8 cellular contexts compared by ENCODE assay signal in genomic region chr6:53062369-53062639, GRCh38. TPM values are rescaled to one million over a fixed set of nuclear protein-coding genes. Genes with fewer than 3 reads are reported as not detected.
DNase-seq lines count a peak whose midpoint lies in the region; ATAC-seq, FAIRE-seq and TF ChIP-seq lines count a peak whose summit lies in the region.

No MANE protein-coding gene starts in this region.

- no peak overlapping the region for H2AFZ ChIP-seq in astrocyte (ENCODE audit: low read depth, low read length)

- H3K27me3 ChIP-seq in left ventricle myocardium inferior (ENCODE audit: low read depth) (no peaks in the 10 kb centered on the region), astrocyte (ENCODE audit: insufficient read depth, low read length) (no peaks in the 10 kb centered on the region), mucosa of rectum (ENCODE audit: control insufficient read depth in 2 of 2, insufficient read depth in 2 of 2, low read length in 2 of 2) (no peaks in the 10 kb centered on the region), uterus (no peaks in the 10 kb centered on the region)

- H3K4me3 Mint-ChIP-seq in astrocyte (ENCODE audit: unreplicated experiment), result peak overlapping the region; percentile 97

- peaks cover 76% of the 10 kb centered on the region for H3K4me1 ChIP-seq in left ventricle myocardium inferior
- peaks cover 17% of the 10 kb centered on the region for H3K4me1 ChIP-seq in astrocyte (ENCODE audit: insufficient read depth, low read length)
- H3K4me1 ChIP-seq in mucosa of rectum (ENCODE audit: control insufficient read depth in 2 of 2, insufficient read depth in 2 of 2, low read length in 2 of 2), result peaks cover 28 to 46% of the 10 kb centered on the region in 2 donors
- peaks cover 0 to 7% of the 10 kb centered on the region in 2 donors for H3K4me1 ChIP-seq in uterus

- no peaks in the 10 kb centered on the region for H3K36me3 Mint-ChIP-seq in astrocyte (ENCODE audit: low read depth, unreplicated experiment)

- intact Hi-C loops in left ventricle myocardium inferior (cut with micrococcal nuclease) (no loop called here), left ventricle myocardium superior (cut with micrococcal nuclease) (no loop called here), uterus (cut with DNase I; ENCODE audit: low total_unique reads) (no loop called here)

- no peak for TF ChIP-seq CTCF in left ventricle myocardium inferior (IDR thresholded peaks at IDR 0.05; ENCODE audit: borderline replicate concordance)
- no peak for TF ChIP-seq CTCF in astrocyte (IDR thresholded peaks at IDR 0.05; ENCODE audit: insufficient read depth, low read depth, low read length)
- TF ChIP-seq CTCF in uterus (IDR thresholded peaks at IDR 0.05), result no peak

- H3K27ac Mint-ChIP-seq in astrocyte (ENCODE audit: unreplicated experiment), result no peak overlapping the region

- H3K9me3 ChIP-seq in left ventricle myocardium inferior (replicated peaks), result no peaks in the 10 kb centered on the region
- no peaks in the 10 kb centered on the region for H3K9me3 ChIP-seq in astrocyte (ENCODE audit: insufficient read depth, low read depth, low read length)
- H3K9me3 ChIP-seq in mucosa of rectum (ENCODE audit: control insufficient read depth in 2 of 2, low read length in 2 of 2), result no peaks in the 10 kb centered on the region
- no peaks in the 10 kb centered on the region for H3K9me3 ChIP-seq in uterus

- no peak for FAIRE-seq in astrocyte (lab: Jason Lieb, UNC)

- H3K27ac ChIP-seq in left ventricle myocardium inferior (replicated peaks) (peak overlapping the region; percentile 97), astrocyte (ENCODE audit: low read depth, low read length) (no peak overlapping the region), mucosa of rectum (ENCODE audit: low read depth in 2 of 2, low read length in 2 of 2) (peak overlapping the region; percentile 92 to 93), uterus (peak overlapping the region; percentile 89 to 95)

- H3K27me3 Mint-ChIP-seq in astrocyte (ENCODE audit: low read depth, unreplicated experiment), result no peaks in the 10 kb centered on the region

- no peaks in the 10 kb centered on the region for H3K9me3 Mint-ChIP-seq in astrocyte (ENCODE audit: unreplicated experiment)

- TF ChIP-seq POLR2A in uterus (IDR thresholded peaks at IDR 0.05), result no peak

- H3K4me2 ChIP-seq in astrocyte (ENCODE audit: low read length), result peak overlapping the region; percentile 85

- H3K9ac ChIP-seq in astrocyte (ENCODE audit: low read length) (peak overlapping the region; percentile 92), mucosa of rectum (ENCODE audit: low read depth in 1 of 2, low read length in 2 of 2) (peak overlapping the region in 1 of 2 donors; percentile 92)

- peaks cover 16% of the 10 kb centered on the region for H3K4me1 Mint-ChIP-seq in astrocyte (ENCODE audit: low read depth, unreplicated experiment)

- H3K36me3 ChIP-seq in left ventricle myocardium inferior (no peaks in the 10 kb centered on the region), astrocyte (ENCODE audit: insufficient read depth, low read length) (no peaks in the 10 kb centered on the region), mucosa of rectum (ENCODE audit: control insufficient read depth in 2 of 2, insufficient read depth in 2 of 2, low read length in 2 of 2) (no peaks in the 10 kb centered on the region), uterus (no peaks in the 10 kb centered on the region)

- DNase-seq in left ventricle myocardium inferior (no peak), left ventricle myocardium superior (no peak), astrocyte (ENCODE audit: low read depth) (no peak), uterus (no peak), DMS79 (lab: John Stamatoyannopoulos, UW) (no peak), NCI-H2227 (lab: John Stamatoyannopoulos, UW; ENCODE audit: unreplicated experiment) (no peak)
- no peak for DNase-seq in stimulated activated naive CD4-positive, alpha-beta T cell treated with Interleukin-2 at 50 U/mL for 16 hours (lab: John Stamatoyannopoulos, UW)

- H3K4me3 ChIP-seq in left ventricle myocardium inferior (peak overlapping the region; percentile 95), astrocyte (ENCODE audit: insufficient read depth, low read depth, low read length) (peak overlapping the region; percentile 82), mucosa of rectum (ENCODE audit: low read length in 2 of 2) (peak overlapping the region; percentile 82 to 88), uterus (peak overlapping the region in 1 of 2 donors; percentile 77)

- no peak for ATAC-seq in left ventricle myocardium superior

- H3K79me2 ChIP-seq in astrocyte (ENCODE audit: insufficient read depth, low read length), result peaks cover 60% of the 10 kb centered on the region

- peaks cover 12% of the 10 kb centered on the region for H4K20me1 ChIP-seq in astrocyte (ENCODE audit: insufficient read depth, low read length)

RNA-seq across cellular contexts. Expression of gene CILK1, which starts 0.7 kb away (rescaled TPM):
- total RNA-seq in left ventricle myocardium inferior (8.4 TPM), left ventricle myocardium superior (7.5 TPM), astrocyte (15.6 and 17.4 TPM in 2 replicates), uterus (10 to 100 TPM in 3 of 4 donors, 1 to 10 TPM in 1; 9.9 to 18.2 (median 12.9) TPM)

RNA-seq across cellular contexts. Expression of gene FBXO9, which starts 2.9 kb away (rescaled TPM):
- total RNA-seq in left ventricle myocardium inferior, result 56.4 TPM
- 54.9 TPM for total RNA-seq in left ventricle myocardium superior
- total RNA-seq in astrocyte, result 72.6 and 80.2 TPM in 2 replicates
- 100 to 1,000 TPM in 1 of 4 donors, 10 to 100 TPM in 3; 13.8 to 138 (median 34.4) TPM for total RNA-seq in uterus
